Comparison of ENCODE assay signal across 8 cellular contexts in the genomic region with DNA sequence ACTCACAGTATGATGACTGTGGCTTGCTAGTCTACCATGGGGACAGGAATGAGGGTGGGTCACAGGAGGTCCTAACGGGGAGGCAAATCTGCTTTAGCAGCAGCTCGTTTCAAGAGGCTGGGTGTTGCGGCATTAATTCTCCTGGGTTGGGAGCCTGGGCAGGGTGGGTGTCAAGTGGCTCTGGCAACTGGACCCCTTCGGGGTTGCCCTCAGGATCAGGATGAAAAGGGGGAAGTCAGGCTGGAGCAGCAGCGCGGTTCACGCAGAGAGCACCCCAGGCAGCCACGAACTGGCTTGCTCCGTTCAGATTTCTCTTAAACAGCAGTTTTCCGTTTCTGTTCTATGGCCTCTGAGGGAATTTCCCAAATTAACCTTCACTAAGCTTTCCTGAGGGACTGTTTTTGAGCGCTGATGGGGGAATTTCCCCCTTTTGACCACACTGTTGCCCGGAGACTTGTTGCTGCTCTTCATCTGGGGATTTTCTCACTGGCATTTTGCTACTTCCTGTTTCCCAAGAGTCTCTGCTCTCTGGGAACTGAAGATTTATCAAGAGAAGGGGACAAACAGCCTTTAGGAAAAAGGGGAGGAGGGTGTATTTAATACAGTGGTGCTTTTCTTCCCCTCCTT. TPM values are rescaled to one million over a fixed set of nuclear protein-coding genes. Genes with fewer than 3 reads are reported as not detected.
A peak's percentile ranks its signal among the peaks of the same experiment; 100 is the strongest.
DNase-seq lines count a peak whose midpoint lies in the region; ATAC-seq and TF ChIP-seq lines count a peak whose summit lies in the region.

No MANE protein-coding gene starts in this region.

- peak; percentile 42 for ATAC-seq in CD8-positive, alpha-beta T cell
- ATAC-seq in GM19455 (IDR thresholded peaks at IDR 0.05; ENCODE audit: unreplicated experiment), result peak; percentile 63
- peak; percentile 40 for ATAC-seq in HG03521 (IDR thresholded peaks at IDR 0.05; ENCODE audit: unreplicated experiment)
- peak; percentile 46 for ATAC-seq in activated CD8-positive, alpha-beta T cell treated with anti-CD3 and anti-CD28 coated beads for 36 hours
- ATAC-seq in natural killer cell treated with Interleukin-12 subunit alpha and Interleukin-12 subunit beta and Interleukin-15 and Interleukin-18, amount 100 ng/mL, for 72 hours, result peak; percentile 82 to 93
- peak; percentile 71 to 78 for ATAC-seq in upper lobe of left lung (ENCODE audit: low FRiP score in 2 of 2)

- no peaks in the 10 kb centered on the region for H3K9me3 ChIP-seq in CD8-positive, alpha-beta T cell (ENCODE audit: low read length)
- H3K9me3 ChIP-seq in upper lobe of left lung, result no peaks in the 10 kb centered on the region

- intact Hi-C loops in CD8-positive, alpha-beta T cell (cut with DNase I, micrococcal nuclease), result loop anchor here in 1 of 2 experiments (2.0 to 5.0 kb wide), 2 partner anchors 59 to 123 kb away; a partner anchor contains a TSS
- intact Hi-C loops in activated CD8-positive, alpha-beta T cell treated with anti-CD3 and anti-CD28 coated beads for 36 hours (cut with micrococcal nuclease), result loop anchor here (5.0 kb wide), 1 partner anchor 92 kb away; no protein-coding TSS in a partner anchor

- peak in 2 of 7 experiments; percentile 6 to 16 for DNase-seq in CD8-positive, alpha-beta T cell
- DNase-seq in activated CD8-positive, alpha-beta T cell treated with anti-CD3 and anti-CD28 coated beads for 36 hours, result peak; percentile 63
- DNase-seq in epithelial cell of proximal tubule (ENCODE audit: low read depth), result peak; percentile 67
- peak; percentile 84 for DNase-seq in natural killer cell treated with Interleukin-12 subunit alpha and Interleukin-12 subunit beta and Interleukin-15 and Interleukin-18, amount 100 ng/mL, for 72 hours (ENCODE audit: low spot score)
- peak; percentile 36 to 66 for DNase-seq in upper lobe of left lung
- DNase-seq in NCI-H2107 (lab: John Stamatoyannopoulos, UW), result no peak

- POLR2A ChIA-PET in CD8-positive, alpha-beta T cell (lab: Charles Lee), result interaction anchor here (0.6 to 1.8 kb wide), 6 partner anchors 9 to 314 kb away, joined by 3 to 10 read pairs (median 3); no protein-coding TSS in a partner anchor
- POLR2A ChIA-PET in activated CD8-positive, alpha-beta T cell treated with anti-CD3 and anti-CD28 coated beads for 36 hours (lab: Charles Lee), result interaction anchor here (0.9 to 3.8 kb wide), 11 partner anchors 8 to 320 kb away, joined by 3 to 16 read pairs (median 4); a partner anchor contains a TSS

- 11 to 14% methylated on average over 11 to 12 of the region's 12 CpGs for WGBS in upper lobe of left lung, 2 donors

- H3K4me1 Mint-ChIP-seq in CD8-positive, alpha-beta T cell (ENCODE audit: low read depth), result peaks cover 65% of the 10 kb centered on the region
- H3K4me1 Mint-ChIP-seq in activated CD8-positive, alpha-beta T cell treated with anti-CD3 and anti-CD28 coated beads for 36 hours (ENCODE audit: low read depth), result peaks cover 71% of the 10 kb centered on the region
- peaks cover 25 to 42% of the 10 kb centered on the region in 2 donors for H3K4me1 Mint-ChIP-seq in natural killer cell treated with Interleukin-12 subunit alpha and Interleukin-12 subunit beta and Interleukin-15 and Interleukin-18, amount 100 ng/mL, for 72 hours (ENCODE audit: low read depth in 2 of 2)

- H3K27ac Mint-ChIP-seq in CD8-positive, alpha-beta T cell, result peak overlapping the region; percentile 87
- peak overlapping the region; percentile 92 for H3K27ac Mint-ChIP-seq in activated CD8-positive, alpha-beta T cell treated with anti-CD3 and anti-CD28 coated beads for 36 hours
- H3K27ac Mint-ChIP-seq in natural killer cell treated with Interleukin-12 subunit alpha and Interleukin-12 subunit beta and Interleukin-15 and Interleukin-18, amount 100 ng/mL, for 72 hours, result peak overlapping the region; percentile 90 to 98

- TF ChIP-seq POLR2A in upper lobe of left lung (IDR thresholded peaks at IDR 0.05), result peak in 1 of 4 donors; percentile 52

- peaks cover 29% of the 10 kb centered on the region for H3K4me1 ChIP-seq in CD8-positive, alpha-beta T cell (ENCODE audit: insufficient read depth, low read length)
- peaks cover 24 to 33% (median 31%) of the 10 kb centered on the region in 4 donors for H3K4me1 ChIP-seq in upper lobe of left lung

- H3K27ac ChIP-seq in CD8-positive, alpha-beta T cell (ENCODE audit: low read depth, low read length), result peak overlapping the region; percentile 13
- H3K27ac ChIP-seq in upper lobe of left lung, result peak overlapping the region; percentile 72 to 91 (median 86)

- H3K36me3 ChIP-seq in CD8-positive, alpha-beta T cell (ENCODE audit: insufficient read depth, low read length), result no peaks in the 10 kb centered on the region
- H3K36me3 ChIP-seq in upper lobe of left lung, result no peaks in the 10 kb centered on the region

- no peak for TF ChIP-seq EP300 in upper lobe of left lung (IDR thresholded peaks at IDR 0.05)

- no peaks in the 10 kb centered on the region for H3K9me3 Mint-ChIP-seq in CD8-positive, alpha-beta T cell
- H3K9me3 Mint-ChIP-seq in activated CD8-positive, alpha-beta T cell treated with anti-CD3 and anti-CD28 coated beads for 36 hours, result peaks cover 8% of the 10 kb centered on the region
- H3K9me3 Mint-ChIP-seq in natural killer cell treated with Interleukin-12 subunit alpha and Interleukin-12 subunit beta and Interleukin-15 and Interleukin-18, amount 100 ng/mL, for 72 hours, result no peaks in the 10 kb centered on the region

- H3K27me3 ChIP-seq in CD8-positive, alpha-beta T cell (ENCODE audit: insufficient read depth, low read length), result no peaks in the 10 kb centered on the region
- H3K27me3 ChIP-seq in upper lobe of left lung, result no peaks in the 10 kb centered on the region

- no peaks in the 10 kb centered on the region for H3K27me3 Mint-ChIP-seq in CD8-positive, alpha-beta T cell (ENCODE audit: low read depth)
- no peaks in the 10 kb centered on the region for H3K27me3 Mint-ChIP-seq in activated CD8-positive, alpha-beta T cell treated with anti-CD3 and anti-CD28 coated beads for 36 hours
- H3K27me3 Mint-ChIP-seq in natural killer cell treated with Interleukin-12 subunit alpha and Interleukin-12 subunit beta and Interleukin-15 and Interleukin-18, amount 100 ng/mL, for 72 hours, result no peaks in the 10 kb centered on the region

- H3K4me3 Mint-ChIP-seq in CD8-positive, alpha-beta T cell, result peak overlapping the region; percentile 71
- peak overlapping the region; percentile 64 for H3K4me3 Mint-ChIP-seq in activated CD8-positive, alpha-beta T cell treated with anti-CD3 and anti-CD28 coated beads for 36 hours
- peak overlapping the region; percentile 85 for H3K4me3 Mint-ChIP-seq in natural killer cell treated with Interleukin-12 subunit alpha and Interleukin-12 subunit beta and Interleukin-15 and Interleukin-18, amount 100 ng/mL, for 72 hours

- H3K4me3 ChIP-seq in CD8-positive, alpha-beta T cell (ENCODE audit: low read depth, low read length), result peak overlapping the region; percentile 42
- H3K4me3 ChIP-seq in epithelial cell of proximal tubule (ENCODE audit: low read depth, low read length) (peak overlapping the region; percentile 34), upper lobe of left lung (peak overlapping the region in 3 of 4 donors; percentile 8 to 39 (median 17))

- CTCF ChIA-PET in CD8-positive, alpha-beta T cell (lab: Charles Lee), result interaction anchor here (0.8 to 1.6 kb wide), 2 partner anchors 124 to 126 kb away, joined by 3 to 5 read pairs; no protein-coding TSS in a partner anchor
- CTCF ChIA-PET in activated CD8-positive, alpha-beta T cell treated with anti-CD3 and anti-CD28 coated beads for 36 hours (lab: Charles Lee), result interaction anchor here (1.2 to 2.1 kb wide), 4 partner anchors 8 to 154 kb away, joined by 5 to 8 read pairs (median 6); no protein-coding TSS in a partner anchor

- no peaks in the 10 kb centered on the region for H3K36me3 Mint-ChIP-seq in CD8-positive, alpha-beta T cell
- H3K36me3 Mint-ChIP-seq in activated CD8-positive, alpha-beta T cell treated with anti-CD3 and anti-CD28 coated beads for 36 hours (ENCODE audit: low read depth), result peaks cover 5% of the 10 kb centered on the region
- H3K36me3 Mint-ChIP-seq in natural killer cell treated with Interleukin-12 subunit alpha and Interleukin-12 subunit beta and Interleukin-15 and Interleukin-18, amount 100 ng/mL, for 72 hours, result no peaks in the 10 kb centered on the region

- no peak for TF ChIP-seq CTCF in CD8-positive, alpha-beta T cell (IDR thresholded peaks at IDR 0.05)
- no peak for TF ChIP-seq CTCF in activated CD8-positive, alpha-beta T cell treated with anti-CD3 and anti-CD28 coated beads for 36 hours (IDR thresholded peaks at IDR 0.05)
- TF ChIP-seq CTCF in epithelial cell of proximal tubule (conservative IDR thresholded peaks at IDR 0.05; ENCODE audit: low read depth, low read length) (no peak), upper lobe of left lung (IDR thresholded peaks at IDR 0.05) (no peak)

RNA-seq across cellular contexts. Expression of a gene that starts 59.9 kb away (rescaled TPM):
- 100 to 1,000 TPM; 213 to 216 TPM for total RNA-seq in CD8-positive, alpha-beta T cell
- total RNA-seq in activated CD8-positive, alpha-beta T cell treated with anti-CD3 and anti-CD28 coated beads for 36 hours, result 10 to 100 TPM; 29.8 to 39.2 TPM
- 8.2 and 10.6 TPM in 2 replicates for total RNA-seq in epithelial cell of proximal tubule
- 10 to 100 TPM; 51.1 to 64.1 TPM for total RNA-seq in natural killer cell treated with Interleukin-12 subunit alpha and Interleukin-12 subunit beta and Interleukin-15 and Interleukin-18, amount 100 ng/mL, for 72 hours
- 10 to 100 TPM; 18.5 to 57.3 (median 36.2) TPM for total RNA-seq in upper lobe of left lung
